In the genomic region with DNA sequence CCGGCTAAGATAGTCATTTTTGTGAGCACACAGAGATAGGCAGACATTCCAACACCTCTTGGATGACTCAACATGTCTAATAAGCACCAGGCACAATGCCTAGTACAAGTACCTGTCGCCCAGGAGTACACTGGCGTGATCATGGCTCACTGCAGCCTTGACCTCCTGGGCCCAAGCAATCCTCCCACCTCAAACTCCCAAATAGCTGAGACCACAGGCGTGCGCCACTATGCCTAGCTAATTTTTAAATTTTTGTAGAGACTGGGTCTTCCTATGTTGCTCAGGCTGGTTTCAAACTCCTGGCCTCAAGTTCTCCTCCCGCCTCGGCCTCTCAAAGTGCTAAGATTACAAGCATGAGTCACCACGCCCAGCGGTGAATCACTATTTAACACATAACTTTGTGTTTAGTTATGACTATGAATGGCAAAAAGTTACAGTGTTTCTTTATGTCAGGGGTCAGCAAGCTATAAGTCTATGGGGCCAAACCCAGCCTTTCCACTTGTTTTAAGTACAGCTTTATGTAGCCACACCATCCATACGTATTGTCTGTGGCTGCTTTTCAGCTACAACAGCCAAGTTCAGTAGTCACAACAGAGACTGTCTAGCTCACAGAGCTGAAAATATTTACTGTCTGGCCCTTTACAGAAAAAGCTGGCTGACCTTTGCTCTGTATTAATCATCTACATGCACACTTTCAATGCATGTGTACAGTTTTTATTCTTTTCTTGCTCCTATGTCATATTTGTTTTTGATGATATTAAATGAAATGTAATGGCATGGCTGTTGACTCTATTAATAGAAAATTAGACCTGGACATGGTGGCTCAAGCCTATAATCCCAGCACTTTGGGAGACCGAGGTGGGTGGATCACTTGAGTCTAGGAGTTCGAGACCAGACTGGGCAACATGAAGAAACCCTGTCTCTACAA, we compare ENCODE assay signal across 10 cellular contexts. TPM values are rescaled to one million over a fixed set of nuclear protein-coding genes. Genes with fewer than 3 reads are reported as not detected.
A peak's percentile ranks its signal among the peaks of the same experiment; 100 is the strongest.
DNase-seq lines count a peak whose midpoint lies in the region; FAIRE-seq and TF ChIP-seq lines count a peak whose summit lies in the region.
"Had no signal": no experiment of that assay in that cellular context is flagged by ENCODE, and none has a peak within 500 bp of the region (broad histone marks: within the 10 kb centered on the region; RNA-seq: fewer than 3 reads in every experiment).

No MANE protein-coding gene starts in this region.

- peak overlapping the region; percentile 56 to 66 for H3K27ac ChIP-seq in mucosa of rectum (ENCODE audit: low read depth in 2 of 2, low read length in 2 of 2)

- peak overlapping the region; percentile 63 for H3K27ac Mint-ChIP-seq in activated naive CD4-positive, alpha-beta T cell treated with anti-CD3 and anti-CD28 coated beads for 36 hours

- DNase-seq in AG04449 (ENCODE audit: low read depth, low spot score) (peak; percentile 72), HTR-8/SVneo (ENCODE audit: insufficient read length, low spot score) (peak; percentile 42), RPMI8226 (no peak), OCI-M2 (lab: John Stamatoyannopoulos, UW; ENCODE audit: unreplicated experiment) (no peak), amygdala (lab: John Stamatoyannopoulos, UW) (no peak), NCI-H82 treated with DMSO at 0.1 percent for 48 hours (lab: John Stamatoyannopoulos, UW; ENCODE audit: unreplicated experiment) (no peak)
- peak; percentile 86 for DNase-seq in activated naive CD4-positive, alpha-beta T cell treated with anti-CD3 and anti-CD28 coated beads for 36 hours

- no peak overlapping the region for H3K4me3 Mint-ChIP-seq in activated naive CD4-positive, alpha-beta T cell treated with anti-CD3 and anti-CD28 coated beads for 36 hours
- H3K4me3 Mint-ChIP-seq: neural crest cell had no signal

- H3K9me3 ChIP-seq in mucosa of rectum (ENCODE audit: control insufficient read depth in 2 of 2, low read length in 2 of 2), result no peaks in the 10 kb centered on the region

- H3K4me1 ChIP-seq in mucosa of rectum (ENCODE audit: control insufficient read depth in 2 of 2, insufficient read depth in 2 of 2, low read length in 2 of 2), result peaks cover 0 to 5% of the 10 kb centered on the region in 2 donors

- H3K9me3 Mint-ChIP-seq in activated naive CD4-positive, alpha-beta T cell treated with anti-CD3 and anti-CD28 coated beads for 36 hours, result no peaks in the 10 kb centered on the region
- H3K9me3 Mint-ChIP-seq: neural crest cell had no signal

- H3K4me1 Mint-ChIP-seq in activated naive CD4-positive, alpha-beta T cell treated with anti-CD3 and anti-CD28 coated beads for 36 hours (ENCODE audit: low read depth), result peaks cover 24% of the 10 kb centered on the region
- H3K4me1 Mint-ChIP-seq: neural crest cell had no signal

- H3K27me3 ChIP-seq in mucosa of rectum (ENCODE audit: control insufficient read depth in 2 of 2, insufficient read depth in 2 of 2, low read length in 2 of 2), result no peaks in the 10 kb centered on the region

- no peak overlapping the region for H3K9ac ChIP-seq in mucosa of rectum (ENCODE audit: low read depth in 1 of 2, low read length in 2 of 2)

- CTCF ChIA-PET in AG04449 (lab: Yijun Ruan, JAX), result interaction anchor here (0.8 to 2.3 kb wide), 10 partner anchors 10 to 233 kb away, joined by 3 to 11 read pairs (median 4); a partner anchor contains a TSS
- CTCF ChIA-PET in activated naive CD4-positive, alpha-beta T cell treated with anti-CD3 and anti-CD28 coated beads for 36 hours (lab: Charles Lee), result interaction anchor here (0.9 to 1.7 kb wide), 7 partner anchors 16 to 231 kb away, joined by 3 to 9 read pairs (median 4); a partner anchor contains a TSS

- no peak for TF ChIP-seq CTCF in AG04449 (IDR thresholded peaks at IDR 0.05; ENCODE audit: insufficient read depth, low read length, missing control alignments)

- peaks cover 15 to 31% of the 10 kb centered on the region in 2 donors for H3K36me3 ChIP-seq in mucosa of rectum (ENCODE audit: control insufficient read depth in 2 of 2, insufficient read depth in 2 of 2, low read length in 2 of 2)

- POLR2A ChIA-PET in AG04449 (lab: Yijun Ruan, JAX), result no interaction called here

- H3K4me3 ChIP-seq in AG04449 (ENCODE audit: low read depth, low read length), result no peak overlapping the region
- no peak overlapping the region for H3K4me3 ChIP-seq in mucosa of rectum (ENCODE audit: low read length in 2 of 2)

- intact Hi-C loops in activated naive CD4-positive, alpha-beta T cell treated with anti-CD3 and anti-CD28 coated beads for 36 hours (cut with micrococcal nuclease), result loop anchor here (1.0 to 2.0 kb wide), 2 partner anchors 14 to 19 kb away; a partner anchor contains a TSS

- FAIRE-seq in HTR-8/SVneo (lab: Jason Lieb, UNC), result no peak
- FAIRE-seq: G401.6 had no signal

- peaks cover 33% of the 10 kb centered on the region for H3K36me3 Mint-ChIP-seq in activated naive CD4-positive, alpha-beta T cell treated with anti-CD3 and anti-CD28 coated beads for 36 hours (ENCODE audit: low read depth)

- H3K27me3 Mint-ChIP-seq in activated naive CD4-positive, alpha-beta T cell treated with anti-CD3 and anti-CD28 coated beads for 36 hours (ENCODE audit: low read depth), result no peaks in the 10 kb centered on the region

RNA-seq across cellular contexts. Expression of a gene that starts 18.7 kb away (rescaled TPM):
- 10 to 100 TPM; 53.7 to 56.8 TPM for total RNA-seq in activated naive CD4-positive, alpha-beta T cell treated with anti-CD3 and anti-CD28 coated beads for 36 hours

RNA-seq across cellular contexts. Expression of a gene that starts 55.6 kb away (rescaled TPM):
- 10 to 100 TPM; 31.6 to 33.3 TPM for total RNA-seq in activated naive CD4-positive, alpha-beta T cell treated with anti-CD3 and anti-CD28 coated beads for 36 hours

RNA-seq across cellular contexts. Expression of a gene that starts 55.9 kb away (rescaled TPM):
- 10 to 100 TPM; 81.3 to 82.2 TPM for total RNA-seq in activated naive CD4-positive, alpha-beta T cell treated with anti-CD3 and anti-CD28 coated beads for 36 hours

Comparison
In these comparisons a context has a peak if more than half of its experiments do, and no peak if none do; other contexts are left out.
1. DNase-seq: peak in AG04449 (single experiment), HTR-8/SVneo (single experiment) and activated naive CD4-positive, alpha-beta T cell treated with anti-CD3 and anti-CD28 coated beads for 36 hours (single experiment); none in RPMI8226 (single experiment), OCI-M2 (single experiment), amygdala (0 of 56) and NCI-H82 treated with DMSO at 0.1 percent for 48 hours (single experiment).